In genomic region chr14:84162658-84163057, GRCh38 we compare ENCODE assay signal across 1 cellular context.
TF ChIP-seq lines count a peak whose summit lies in the region.

No MANE protein-coding gene starts in this region.

TF ChIP-seq in GM23338, 12 proteins besides CTCF, POLR2A, EP300 and RAD21 (continued from another document):
- TF ChIP-seq, protein P1, sequence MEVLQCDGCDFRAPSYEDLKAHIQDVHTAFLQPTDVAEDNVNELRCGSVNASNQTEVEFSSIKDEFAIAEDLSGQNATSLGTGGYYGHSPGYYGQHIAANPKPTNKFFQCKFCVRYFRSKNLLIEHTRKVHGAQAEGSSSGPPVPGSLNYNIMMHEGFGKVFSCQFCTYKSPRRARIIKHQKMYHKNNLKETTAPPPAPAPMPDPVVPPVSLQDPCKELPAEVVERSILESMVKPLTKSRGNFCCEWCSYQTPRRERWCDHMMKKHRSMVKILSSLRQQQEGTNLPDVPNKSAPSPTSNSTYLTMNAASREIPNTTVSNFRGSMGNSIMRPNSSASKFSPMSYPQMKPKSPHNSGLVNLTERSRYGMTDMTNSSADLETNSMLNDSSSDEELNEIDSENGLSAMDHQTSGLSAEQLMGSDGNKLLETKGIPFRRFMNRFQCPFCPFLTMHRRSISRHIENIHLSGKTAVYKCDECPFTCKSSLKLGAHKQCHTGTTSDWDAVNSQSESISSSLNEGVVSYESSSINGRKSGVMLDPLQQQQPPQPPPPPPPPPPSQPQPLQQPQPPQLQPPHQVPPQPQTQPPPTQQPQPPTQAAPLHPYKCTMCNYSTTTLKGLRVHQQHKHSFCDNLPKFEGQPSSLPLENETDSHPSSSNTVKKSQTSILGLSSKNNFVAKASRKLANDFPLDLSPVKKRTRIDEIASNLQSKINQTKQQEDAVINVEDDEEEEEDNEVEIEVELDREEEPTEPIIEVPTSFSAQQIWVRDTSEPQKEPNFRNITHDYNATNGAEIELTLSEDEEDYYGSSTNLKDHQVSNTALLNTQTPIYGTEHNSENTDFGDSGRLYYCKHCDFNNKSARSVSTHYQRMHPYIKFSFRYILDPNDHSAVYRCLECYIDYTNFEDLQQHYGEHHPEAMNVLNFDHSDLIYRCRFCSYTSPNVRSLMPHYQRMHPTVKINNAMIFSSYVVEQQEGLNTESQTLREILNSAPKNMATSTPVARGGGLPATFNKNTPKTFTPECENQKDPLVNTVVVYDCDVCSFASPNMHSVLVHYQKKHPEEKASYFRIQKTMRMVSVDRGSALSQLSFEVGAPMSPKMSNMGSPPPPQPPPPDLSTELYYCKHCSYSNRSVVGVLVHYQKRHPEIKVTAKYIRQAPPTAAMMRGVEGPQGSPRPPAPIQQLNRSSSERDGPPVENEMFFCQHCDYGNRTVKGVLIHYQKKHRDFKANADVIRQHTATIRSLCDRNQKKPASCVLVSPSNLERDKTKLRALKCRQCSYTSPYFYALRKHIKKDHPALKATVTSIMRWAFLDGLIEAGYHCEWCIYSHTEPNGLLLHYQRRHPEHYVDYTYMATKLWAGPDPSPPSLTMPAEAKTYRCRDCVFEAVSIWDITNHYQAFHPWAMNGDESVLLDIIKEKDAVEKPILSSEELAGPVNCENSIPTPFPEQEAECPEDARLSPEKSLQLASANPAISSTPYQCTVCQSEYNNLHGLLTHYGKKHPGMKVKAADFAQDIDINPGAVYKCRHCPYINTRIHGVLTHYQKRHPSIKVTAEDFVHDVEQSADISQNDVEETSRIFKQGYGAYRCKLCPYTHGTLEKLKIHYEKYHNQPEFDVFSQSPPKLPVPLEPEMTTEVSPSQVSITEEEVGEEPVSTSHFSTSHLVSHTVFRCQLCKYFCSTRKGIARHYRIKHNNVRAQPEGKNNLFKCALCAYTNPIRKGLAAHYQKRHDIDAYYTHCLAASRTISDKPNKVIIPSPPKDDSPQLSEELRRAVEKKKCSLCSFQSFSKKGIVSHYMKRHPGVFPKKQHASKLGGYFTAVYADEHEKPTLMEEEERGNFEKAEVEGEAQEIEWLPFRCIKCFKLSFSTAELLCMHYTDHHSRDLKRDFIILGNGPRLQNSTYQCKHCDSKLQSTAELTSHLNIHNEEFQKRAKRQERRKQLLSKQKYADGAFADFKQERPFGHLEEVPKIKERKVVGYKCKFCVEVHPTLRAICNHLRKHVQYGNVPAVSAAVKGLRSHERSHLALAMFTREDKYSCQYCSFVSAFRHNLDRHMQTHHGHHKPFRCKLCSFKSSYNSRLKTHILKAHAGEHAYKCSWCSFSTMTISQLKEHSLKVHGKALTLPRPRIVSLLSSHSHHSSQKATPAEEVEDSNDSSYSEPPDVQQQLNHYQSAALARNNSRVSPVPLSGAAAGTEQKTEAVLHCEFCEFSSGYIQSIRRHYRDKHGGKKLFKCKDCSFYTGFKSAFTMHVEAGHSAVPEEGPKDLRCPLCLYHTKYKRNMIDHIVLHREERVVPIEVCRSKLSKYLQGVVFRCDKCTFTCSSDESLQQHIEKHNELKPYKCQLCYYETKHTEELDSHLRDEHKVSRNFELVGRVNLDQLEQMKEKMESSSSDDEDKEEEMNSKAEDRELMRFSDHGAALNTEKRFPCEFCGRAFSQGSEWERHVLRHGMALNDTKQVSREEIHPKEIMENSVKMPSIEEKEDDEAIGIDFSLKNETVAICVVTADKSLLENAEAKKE (CRISPR knock-in tag; IDR thresholded peaks at IDR 0.05) = no peak
- TF ChIP-seq EZH2phosphoT487 (IDR thresholded peaks at IDR 0.05; ENCODE audit: unreplicated experiment) (no peak), CREB1 (CRISPR knock-in tag; IDR thresholded peaks at IDR 0.05; ENCODE audit: low read depth) (no peak), NANOG (IDR thresholded peaks at IDR 0.05; ENCODE audit: borderline replicate concordance) (no peak), ZNF114 (CRISPR knock-in tag; IDR thresholded peaks at IDR 0.05) (no peak), JUNB (IDR thresholded peaks at IDR 0.05; ENCODE audit: unreplicated experiment) (no peak)
